In genomic region chr4:88327669-88328068, GRCh38 we compare ENCODE assay signal across 31 cellular contexts.
"Had no signal": no experiment of that assay in that cellular context is flagged by ENCODE, and none has a peak within 500 bp of the region (broad histone marks: within the 10 kb centered on the region; RNA-seq: fewer than 3 reads in every experiment).

No MANE protein-coding gene starts in this region.

- H3K4me1 ChIP-seq: gastroesophageal sphincter, heart right ventricle had no signal

- H3K4me3 ChIP-seq: cardiac muscle cell, coronary artery, dorsolateral prefrontal cortex, gastroesophageal sphincter, heart right ventricle had no signal

- H3K36me3 ChIP-seq: brain microvascular endothelial cell, cardiac muscle cell, gastroesophageal sphincter, heart right ventricle, WERI-Rb-1 had no signal

- H3K27me3 ChIP-seq: brain microvascular endothelial cell, cardiac muscle cell, dorsolateral prefrontal cortex, gastroesophageal sphincter, heart right ventricle had no signal

- H3K36me3 Mint-ChIP-seq: activated naive CD4-positive, alpha-beta T cell treated with anti-CD3 and anti-CD28 coated beads, Interleukin-2, amount 50 U/mL, for 24 hours; activated naive CD8-positive, alpha-beta T cell treated with anti-CD3 and anti-CD28 coated beads, Interleukin-2, amount 10 ng/mL, durations not matched to agents 7 days and 5 days had no signal

- H3K27me3 Mint-ChIP-seq: activated B cell treated with CpG ODN at 0.5 μM for 24 hours; activated CD8-positive, alpha-beta T cell treated with anti-CD3 and anti-CD28 coated beads for 36 hours; activated naive CD4-positive, alpha-beta T cell treated with anti-CD3 and anti-CD28 coated beads, Interleukin-2, amount 50 U/mL, for 24 hours; dendritic cell treated with granulocyte-macrophage colony-stimulating factor and Interleukin-4, amounts not matched to agents 40 ng/mL and 50 ng/mL, for 4 days had no signal

- H3K27ac Mint-ChIP-seq: activated B cell treated with CpG ODN at 0.5 μM for 24 hours; activated CD8-positive, alpha-beta T cell treated with anti-CD3 and anti-CD28 coated beads for 36 hours; activated naive CD4-positive, alpha-beta T cell treated with anti-CD3 and anti-CD28 coated beads, Interleukin-2, amount 50 U/mL, for 24 hours; activated naive CD8-positive, alpha-beta T cell treated with anti-CD3 and anti-CD28 coated beads, Interleukin-2, amount 10 ng/mL, durations not matched to agents 7 days and 5 days; activated T-helper 17 cell treated with anti-CD3 and anti-CD28 coated beads, Interleukin-2, amount 50 U/mL, for 72 hours; dendritic cell treated with granulocyte-macrophage colony-stimulating factor and Interleukin-4, amounts not matched to agents 40 ng/mL and 50 ng/mL, for 4 days; effector memory CD8-positive, alpha-beta T cell; T-helper 17 cell; T-helper 2 cell treated with Interferon-gamma antibody and Interleukin-4, amounts not matched to agents 5 μg/mL and 100 μg/mL, for 36 hours had no signal

- H3K4me3 Mint-ChIP-seq: activated B cell treated with CpG ODN at 0.5 μM for 24 hours; activated CD8-positive, alpha-beta T cell treated with anti-CD3 and anti-CD28 coated beads for 36 hours; activated naive CD4-positive, alpha-beta T cell treated with anti-CD3 and anti-CD28 coated beads, Interleukin-2, amount 50 U/mL, for 24 hours; activated naive CD8-positive, alpha-beta T cell treated with anti-CD3 and anti-CD28 coated beads, Interleukin-2, amount 10 ng/mL, durations not matched to agents 7 days and 5 days; activated T-cell treated with anti-CD3 and anti-CD28 coated beads, Interleukin-2, amount 50 U/mL, for 4 hours; activated T-helper 17 cell treated with anti-CD3 and anti-CD28 coated beads, Interleukin-2, amount 50 U/mL, for 72 hours; dendritic cell treated with granulocyte-macrophage colony-stimulating factor and Interleukin-4, amounts not matched to agents 40 ng/mL and 50 ng/mL, for 4 days; effector memory CD8-positive, alpha-beta T cell; T-helper 17 cell; T-helper 2 cell treated with Interferon-gamma antibody and Interleukin-4, amounts not matched to agents 5 μg/mL and 100 μg/mL, for 36 hours had no signal

- H3K9me3 Mint-ChIP-seq: activated B cell treated with CpG ODN at 0.5 μM for 24 hours; activated CD8-positive, alpha-beta T cell treated with anti-CD3 and anti-CD28 coated beads for 36 hours; activated naive CD4-positive, alpha-beta T cell treated with anti-CD3 and anti-CD28 coated beads, Interleukin-2, amount 50 U/mL, for 24 hours; activated T-cell treated with anti-CD3 and anti-CD28 coated beads, Interleukin-2, amount 50 U/mL, for 4 hours; activated T-helper 17 cell treated with anti-CD3 and anti-CD28 coated beads, Interleukin-2, amount 50 U/mL, for 72 hours; effector memory CD8-positive, alpha-beta T cell; T-helper 2 cell treated with Interferon-gamma antibody and Interleukin-4, amounts not matched to agents 5 μg/mL and 100 μg/mL, for 36 hours had no signal

- DNase-seq: activated B cell treated with CpG ODN at 0.5 μM for 24 hours; activated CD4-positive, alpha-beta T cell treated with anti-CD3 and anti-CD28 coated beads for 48 hours; activated CD4-positive, alpha-beta T cell treated with anti-CD3 and anti-CD28 coated beads, Interleukin-2, amount 50 U/mL, for 1 hour; activated CD4-positive, alpha-beta T cell treated with anti-CD3 and anti-CD28 coated beads, Interleukin-2, amount 50 U/mL, for 48 hours; activated CD8-positive, alpha-beta memory T cell treated with anti-CD3 and anti-CD28 coated beads for 24 hours; activated CD8-positive, alpha-beta T cell treated with anti-CD3 and anti-CD28 coated beads for 36 hours; activated effector memory CD4-positive, alpha-beta T cell treated with Interleukin-2 at 50 U/mL for 16 hours; activated gamma-delta T cell treated with Interleukin-2 at 50 U/mL for 16 hours; activated naive CD4-positive, alpha-beta T cell treated with Interleukin-2 at 50 U/mL for 16 hours; activated naive CD8-positive, alpha-beta T cell treated with anti-CD3 and anti-CD28 coated beads, Interleukin-2, amount 10 ng/mL, durations not matched to agents 7 days and 5 days; activated T-cell treated with anti-CD3 and anti-CD28 coated beads, Interleukin-2, amount 50 U/mL, for 4 hours; amniotic stem cell; anterior cingulate cortex; brain microvascular endothelial cell; central memory CD4-positive, alpha-beta T cell; dorsolateral prefrontal cortex; effector memory CD8-positive, alpha-beta T cell; foreskin melanocyte; heart right ventricle; T-helper 1 cell; T-helper 17 cell; T1000; WERI-Rb-1 had no signal

- H3K9me3 ChIP-seq: gastroesophageal sphincter, heart right ventricle had no signal

- H3K27ac ChIP-seq: brain microvascular endothelial cell, cardiac muscle cell, coronary artery, dorsolateral prefrontal cortex, epithelial cell of prostate, gastroesophageal sphincter, heart right ventricle, WERI-Rb-1 had no signal

- H3K4me1 Mint-ChIP-seq: activated B cell treated with CpG ODN at 0.5 μM for 24 hours; activated naive CD4-positive, alpha-beta T cell treated with anti-CD3 and anti-CD28 coated beads, Interleukin-2, amount 50 U/mL, for 24 hours; activated T-helper 17 cell treated with anti-CD3 and anti-CD28 coated beads, Interleukin-2, amount 50 U/mL, for 72 hours; T-helper 17 cell had no signal
